Comparison of ENCODE assay signal across 17 cellular contexts in the genomic region with DNA sequence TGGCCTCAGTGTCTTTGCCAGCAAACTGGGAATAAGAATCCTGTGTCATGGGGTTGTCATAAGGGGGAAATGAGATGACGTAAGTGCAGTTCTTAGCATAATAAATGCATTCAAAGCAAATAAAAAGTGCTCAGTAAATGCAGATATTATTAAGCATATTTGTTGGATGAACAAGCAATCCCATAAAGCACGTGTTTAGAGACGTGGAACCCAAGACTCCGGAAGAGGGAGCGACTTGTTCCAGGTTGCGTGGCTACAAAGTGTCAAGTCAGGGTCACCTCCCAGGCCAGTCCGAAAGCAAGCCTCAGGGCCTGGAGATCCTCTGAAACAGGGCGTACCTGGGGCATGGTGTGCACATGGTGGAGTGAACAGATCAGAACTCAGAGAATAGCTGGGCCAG. TPM values are rescaled to one million over a fixed set of nuclear protein-coding genes. Genes with fewer than 3 reads are reported as not detected.
DNase-seq lines count a peak whose midpoint lies in the region; ATAC-seq and TF ChIP-seq lines count a peak whose summit lies in the region.
"Had no signal": no experiment of that assay in that cellular context is flagged by ENCODE, and none has a peak within 500 bp of the region (broad histone marks: within the 10 kb centered on the region; RNA-seq: fewer than 3 reads in every experiment).

No MANE protein-coding gene starts in this region.

- H3K9me3 ChIP-seq in esophagus muscularis mucosa (no peaks in the 10 kb centered on the region), vagina (no peaks in the 10 kb centered on the region)

- H3K27ac Mint-ChIP-seq in neural crest cell (ENCODE audit: unreplicated experiment) = peak overlapping the region; percentile 45
- H3K27ac Mint-ChIP-seq in activated CD8-positive, alpha-beta memory T cell treated with anti-CD3 and anti-CD28 coated beads, Interleukin-2, amount 10 ng/mL, durations not matched to agents 7 days and 5 days = no peak overlapping the region
- no peak overlapping the region for H3K27ac Mint-ChIP-seq in activated CD4-positive, alpha-beta T cell treated with anti-CD3 and anti-CD28 coated beads, Interleukin-2, amount 10 ng/mL, durations not matched to agents 7 days and 5 days
- H3K27ac Mint-ChIP-seq: B cell; CD4-positive, alpha-beta T cell had no signal

- DNase-seq in esophagus muscularis mucosa (ENCODE audit: extremely low spot score) = no peak
- no peak for DNase-seq in neural crest cell (ENCODE audit: low read depth, low spot score)
- no peak for DNase-seq in activated CD8-positive, alpha-beta memory T cell treated with anti-CD3 and anti-CD28 coated beads, Interleukin-2, amount 10 ng/mL, durations not matched to agents 7 days and 5 days
- DNase-seq in activated CD4-positive, alpha-beta T cell treated with anti-CD3 and anti-CD28 coated beads, Interleukin-2, amount 10 ng/mL, durations not matched to agents 7 days and 5 days = no peak
- DNase-seq in vagina (ENCODE audit: extremely low spot score in 2 of 2) = no peak
- DNase-seq: CD4-positive, alpha-beta T cell; MV-4-11; NCI-H1436; NCI-H2029; NCI-H2171; NCI-H774 had no signal

- H3K27me3 Mint-ChIP-seq in neural crest cell (ENCODE audit: low read depth) = no peaks in the 10 kb centered on the region
- peaks cover 59% of the 10 kb centered on the region for H3K27me3 Mint-ChIP-seq in activated CD8-positive, alpha-beta memory T cell treated with anti-CD3 and anti-CD28 coated beads, Interleukin-2, amount 10 ng/mL, durations not matched to agents 7 days and 5 days
- H3K27me3 Mint-ChIP-seq in activated CD4-positive, alpha-beta T cell treated with anti-CD3 and anti-CD28 coated beads, Interleukin-2, amount 10 ng/mL, durations not matched to agents 7 days and 5 days = peaks cover 41% of the 10 kb centered on the region

- H3K36me3 ChIP-seq in esophagus muscularis mucosa (no peaks in the 10 kb centered on the region), vagina (no peaks in the 10 kb centered on the region)

- H3K4me1 ChIP-seq in esophagus muscularis mucosa (peaks cover 17 to 50% (median 49%) of the 10 kb centered on the region in 4 donors), vagina (peaks cover 10% of the 10 kb centered on the region)

- H3K27ac ChIP-seq in angular gyrus (ENCODE audit: low read depth, low read length) (peak overlapping the region; percentile 82), esophagus muscularis mucosa (replicated peaks in 1 of 4) (peak overlapping the region in 3 of 4 donors; percentile 89 to 97 (median 96)), temporal lobe (ENCODE audit: low read depth, low read length) (peak overlapping the region; percentile 90), vagina (no peak overlapping the region)

- CTCF ChIA-PET in activated CD8-positive, alpha-beta memory T cell treated with anti-CD3 and anti-CD28 coated beads, Interleukin-2, amount 10 ng/mL, durations not matched to agents 7 days and 5 days (lab: Charles Lee) = interaction anchor here (1.3 kb wide), 1 partner anchor 14 kb away, joined by 4 read pairs; no protein-coding TSS in a partner anchor
- CTCF ChIA-PET in activated CD4-positive, alpha-beta T cell treated with anti-CD3 and anti-CD28 coated beads, Interleukin-2, amount 10 ng/mL, durations not matched to agents 7 days and 5 days (lab: Charles Lee) = interaction anchor here (0.8 to 1.5 kb wide), 2 partner anchors 8 to 14 kb away, joined by 3 to 8 read pairs; no protein-coding TSS in a partner anchor

- no peaks in the 10 kb centered on the region for H3K27me3 ChIP-seq in esophagus muscularis mucosa
- H3K27me3 ChIP-seq in vagina = no peaks in the 10 kb centered on the region

- TF ChIP-seq CTCF in esophagus muscularis mucosa (IDR thresholded peaks at IDR 0.05) = no peak
- no peak for TF ChIP-seq CTCF in neural crest cell (conservative IDR thresholded peaks at IDR 0.05)
- TF ChIP-seq CTCF in vagina (IDR thresholded peaks at IDR 0.05) = no peak

- POLR2A ChIA-PET in activated CD4-positive, alpha-beta T cell treated with anti-CD3 and anti-CD28 coated beads, Interleukin-2, amount 10 ng/mL, durations not matched to agents 7 days and 5 days (lab: Charles Lee) = no interaction called here

- H3K4me1 Mint-ChIP-seq in neural crest cell = peaks cover 20% of the 10 kb centered on the region
- no peaks in the 10 kb centered on the region for H3K4me1 Mint-ChIP-seq in activated CD8-positive, alpha-beta memory T cell treated with anti-CD3 and anti-CD28 coated beads, Interleukin-2, amount 10 ng/mL, durations not matched to agents 7 days and 5 days
- H3K4me1 Mint-ChIP-seq in activated CD4-positive, alpha-beta T cell treated with anti-CD3 and anti-CD28 coated beads, Interleukin-2, amount 10 ng/mL, durations not matched to agents 7 days and 5 days = no peaks in the 10 kb centered on the region
- H3K4me1 Mint-ChIP-seq: B cell had no signal

- no peak overlapping the region for H3K4me3 Mint-ChIP-seq in neural crest cell
- no peak overlapping the region for H3K4me3 Mint-ChIP-seq in activated CD8-positive, alpha-beta memory T cell treated with anti-CD3 and anti-CD28 coated beads, Interleukin-2, amount 10 ng/mL, durations not matched to agents 7 days and 5 days
- H3K4me3 Mint-ChIP-seq in activated CD4-positive, alpha-beta T cell treated with anti-CD3 and anti-CD28 coated beads, Interleukin-2, amount 10 ng/mL, durations not matched to agents 7 days and 5 days = no peak overlapping the region
- H3K4me3 Mint-ChIP-seq: B cell; CD4-positive, alpha-beta T cell had no signal

- H3K9me3 Mint-ChIP-seq in neural crest cell = no peaks in the 10 kb centered on the region
- no peaks in the 10 kb centered on the region for H3K9me3 Mint-ChIP-seq in activated CD8-positive, alpha-beta memory T cell treated with anti-CD3 and anti-CD28 coated beads, Interleukin-2, amount 10 ng/mL, durations not matched to agents 7 days and 5 days (ENCODE audit: low read depth)
- no peaks in the 10 kb centered on the region for H3K9me3 Mint-ChIP-seq in activated CD4-positive, alpha-beta T cell treated with anti-CD3 and anti-CD28 coated beads, Interleukin-2, amount 10 ng/mL, durations not matched to agents 7 days and 5 days
- H3K9me3 Mint-ChIP-seq: CD4-positive, alpha-beta T cell had no signal

- WGBS in esophagus muscularis mucosa = 90% methylated on average over 8 of the region's 8 CpGs

- TF ChIP-seq POLR2A in esophagus muscularis mucosa (IDR thresholded peaks at IDR 0.05; ENCODE audit: low read depth) (no peak), vagina (IDR thresholded peaks at IDR 0.05) (no peak)

- no peak for TF ChIP-seq EP300 in esophagus muscularis mucosa (IDR thresholded peaks at IDR 0.05)

- no peaks in the 10 kb centered on the region for H3K36me3 Mint-ChIP-seq in neural crest cell (ENCODE audit: low read depth)
- no peaks in the 10 kb centered on the region for H3K36me3 Mint-ChIP-seq in activated CD8-positive, alpha-beta memory T cell treated with anti-CD3 and anti-CD28 coated beads, Interleukin-2, amount 10 ng/mL, durations not matched to agents 7 days and 5 days
- no peaks in the 10 kb centered on the region for H3K36me3 Mint-ChIP-seq in activated CD4-positive, alpha-beta T cell treated with anti-CD3 and anti-CD28 coated beads, Interleukin-2, amount 10 ng/mL, durations not matched to agents 7 days and 5 days (ENCODE audit: low read depth)

- H3K4me3 ChIP-seq in esophagus muscularis mucosa (no peak overlapping the region), vagina (no peak overlapping the region)
- H3K4me3 ChIP-seq: K562 had no signal

- intact Hi-C loops in esophagus muscularis mucosa (cut with DNase I) (no loop called here), vagina (cut with DNase I) (no loop called here)

- no peak for ATAC-seq in activated CD8-positive, alpha-beta memory T cell treated with anti-CD3 and anti-CD28 coated beads, Interleukin-2, amount 10 ng/mL, durations not matched to agents 7 days and 5 days

RNA-seq across cellular contexts. Expression of a gene that starts 58.0 kb away (rescaled TPM):
- total RNA-seq in esophagus muscularis mucosa = 10 to 100 TPM; 32.4 to 83.7 (median 36.3) TPM
- 1.0 and 1.5 TPM in 2 replicates for total RNA-seq in neural crest cell
- total RNA-seq in temporal lobe = 3.9 TPM
- total RNA-seq in activated CD8-positive, alpha-beta memory T cell treated with anti-CD3 and anti-CD28 coated beads, Interleukin-2, amount 10 ng/mL, durations not matched to agents 7 days and 5 days = 100 to 1,000 TPM; 326 to 386 TPM
- total RNA-seq in activated CD4-positive, alpha-beta T cell treated with anti-CD3 and anti-CD28 coated beads, Interleukin-2, amount 10 ng/mL, durations not matched to agents 7 days and 5 days = 100 to 1,000 TPM; 481 to 584 TPM
- 39.8 TPM for total RNA-seq in vagina
- total RNA-seq: NCI-H460, PC-3 had no signal
